ENCODE assay signal across 25 cellular contexts in genomic region chr1:63668298-63668697, GRCh38.
DNase-seq lines count a peak whose midpoint lies in the region; ATAC-seq and TF ChIP-seq lines count a peak whose summit lies in the region.
"Had no signal": no experiment of that assay in that cellular context is flagged by ENCODE, and none has a peak within 500 bp of the region (broad histone marks: within the 10 kb centered on the region; RNA-seq: fewer than 3 reads in every experiment).

No MANE protein-coding gene starts in this region.

- no peaks in the 10 kb centered on the region for H3K4me1 ChIP-seq in ovary (ENCODE audit: insufficient read depth)
- H3K4me1 ChIP-seq: colonic mucosa, spleen, upper lobe of left lung had no signal

- H3K27me3 ChIP-seq in ovary = no peaks in the 10 kb centered on the region
- H3K27me3 ChIP-seq: colonic mucosa, spleen, upper lobe of left lung had no signal

- H3K9me3 ChIP-seq in ovary (no peaks in the 10 kb centered on the region), T-helper 17 cell (ENCODE audit: control insufficient read depth, low read length, poor library complexity, severe bottlenecking) (no peaks in the 10 kb centered on the region)
- H3K9me3 ChIP-seq: colonic mucosa had no signal

- no peak for TF ChIP-seq CTCF in epithelial cell of proximal tubule (conservative IDR thresholded peaks at IDR 0.05; ENCODE audit: low read depth, low read length)
- TF ChIP-seq CTCF in ovary (IDR thresholded peaks at IDR 0.05) = no peak

- no peak overlapping the region for H3K27ac Mint-ChIP-seq in activated T-cell treated with anti-CD3 and anti-CD28 coated beads, Interleukin-2, amount 50 U/mL, for 72 hours
- no peak overlapping the region for H3K27ac Mint-ChIP-seq in natural killer cell treated with Interleukin-12 subunit alpha and Interleukin-12 subunit beta and Interleukin-15 and Interleukin-18, amount 100 ng/mL, for 72 hours
- H3K27ac Mint-ChIP-seq in T-helper 17 cell = no peak overlapping the region
- H3K27ac Mint-ChIP-seq: activated CD8-positive, alpha-beta T cell treated with anti-CD3 and anti-CD28 coated beads for 36 hours; activated naive CD8-positive, alpha-beta T cell treated with anti-CD3 and anti-CD28 coated beads for 36 hours; brain; endodermal cell had no signal

- no peak for TF ChIP-seq POLR2A in ovary (IDR thresholded peaks at IDR 0.05)

- no peak overlapping the region for H3K27ac ChIP-seq in ovary
- H3K27ac ChIP-seq: colonic mucosa, RWPE1, spleen, upper lobe of left lung had no signal

- H3K9me3 Mint-ChIP-seq in activated T-cell treated with anti-CD3 and anti-CD28 coated beads, Interleukin-2, amount 50 U/mL, for 72 hours = peaks cover 2% of the 10 kb centered on the region in 2 donors
- peaks cover 2% of the 10 kb centered on the region for H3K9me3 Mint-ChIP-seq in natural killer cell treated with Interleukin-12 subunit alpha and Interleukin-12 subunit beta and Interleukin-15 and Interleukin-18, amount 100 ng/mL, for 72 hours

- WGBS in ovary, 3 donors = 72 to 80% (median 76%) methylated on average over 2 of the region's 2 CpGs

- intact Hi-C loops in ovary (cut with DNase I) = no loop called here

- H3K27me3 Mint-ChIP-seq in activated T-cell treated with anti-CD3 and anti-CD28 coated beads, Interleukin-2, amount 50 U/mL, for 72 hours (ENCODE audit: low read depth) = no peaks in the 10 kb centered on the region
- H3K27me3 Mint-ChIP-seq in natural killer cell treated with Interleukin-12 subunit alpha and Interleukin-12 subunit beta and Interleukin-15 and Interleukin-18, amount 100 ng/mL, for 72 hours = no peaks in the 10 kb centered on the region
- no peaks in the 10 kb centered on the region for H3K27me3 Mint-ChIP-seq in T-helper 17 cell
- H3K27me3 Mint-ChIP-seq: activated CD8-positive, alpha-beta T cell treated with anti-CD3 and anti-CD28 coated beads for 36 hours; activated naive CD8-positive, alpha-beta T cell treated with anti-CD3 and anti-CD28 coated beads for 36 hours; brain had no signal

- no peak for DNase-seq in activated T-cell treated with anti-CD3 and anti-CD28 coated beads, Interleukin-2, amount 50 U/mL, for 72 hours
- DNase-seq in activated T-cell treated with anti-CD3 and anti-CD28 coated beads, Interleukin-2, amount 50 U/mL, for 1 hour = no peak
- DNase-seq in HT1080 (ENCODE audit: low read depth) (peak; percentile 15), epithelial cell of proximal tubule (ENCODE audit: low read depth) (peak; percentile 56), ovary (no peak), T-helper 17 cell (no peak), amygdala (lab: John Stamatoyannopoulos, UW) (no peak)
- DNase-seq in natural killer cell treated with Interleukin-12 subunit alpha and Interleukin-12 subunit beta and Interleukin-15 and Interleukin-18, amount 100 ng/mL, for 72 hours (ENCODE audit: low spot score) = no peak
- DNase-seq: activated CD4-positive, CD25-positive, alpha-beta regulatory T cell; activated CD8-positive, alpha-beta T cell treated with anti-CD3 and anti-CD28 coated beads for 36 hours; activated naive CD8-positive, alpha-beta T cell treated with anti-CD3 and anti-CD28 coated beads for 36 hours; activated T-cell treated with anti-CD3 and anti-CD28 coated beads, Interleukin-2, amount 50 U/mL, for 4 hours; colonic mucosa; COR-L47; DND-41; endodermal cell; hypothalamus; NCI-H2081 treated with DMSO at 0.1 percent for 48 hours; nucleus accumbens; spleen; stimulated activated CD4-positive, alpha-beta T cell treated with anti-CD3 and anti-CD28 coated beads, Interleukin-4, amount 100 ng/mL, for 24 hours; upper lobe of left lung had no signal

- H3K4me3 Mint-ChIP-seq in activated T-cell treated with anti-CD3 and anti-CD28 coated beads, Interleukin-2, amount 50 U/mL, for 72 hours = no peak overlapping the region
- H3K4me3 Mint-ChIP-seq in natural killer cell treated with Interleukin-12 subunit alpha and Interleukin-12 subunit beta and Interleukin-15 and Interleukin-18, amount 100 ng/mL, for 72 hours = no peak overlapping the region
- H3K4me3 Mint-ChIP-seq in T-helper 17 cell = no peak overlapping the region
- H3K4me3 Mint-ChIP-seq: activated CD8-positive, alpha-beta T cell treated with anti-CD3 and anti-CD28 coated beads for 36 hours; activated naive CD8-positive, alpha-beta T cell treated with anti-CD3 and anti-CD28 coated beads for 36 hours; activated T-cell treated with anti-CD3 and anti-CD28 coated beads, Interleukin-2, amount 50 U/mL, for 4 hours; brain; endodermal cell had no signal

- peak; percentile 72 to 80 for ATAC-seq in activated T-cell treated with anti-CD3 and anti-CD28 coated beads, Interleukin-2, amount 50 U/mL, for 72 hours (replicated peaks in 1 of 2)
- no peak for ATAC-seq in natural killer cell treated with Interleukin-12 subunit alpha and Interleukin-12 subunit beta and Interleukin-15 and Interleukin-18, amount 100 ng/mL, for 72 hours
- ATAC-seq in T-helper 17 cell = no peak
- ATAC-seq: activated CD8-positive, alpha-beta T cell treated with anti-CD3 and anti-CD28 coated beads for 36 hours; activated T-cell treated with anti-CD3 and anti-CD28 coated beads, Interleukin-2, amount 50 U/mL, for 4 hours had no signal

- H3K36me3 ChIP-seq in ovary = no peaks in the 10 kb centered on the region
- H3K36me3 ChIP-seq: colonic mucosa, upper lobe of left lung had no signal

- H3K4me3 ChIP-seq in epithelial cell of proximal tubule (ENCODE audit: low read depth, low read length) (no peak overlapping the region), ovary (no peak overlapping the region)
- H3K4me3 ChIP-seq: colonic mucosa, lung, spleen, upper lobe of left lung had no signal

- TF ChIP-seq EP300 in ovary (IDR thresholded peaks at IDR 0.05) = no peak

- H3K4me1 Mint-ChIP-seq in activated T-cell treated with anti-CD3 and anti-CD28 coated beads, Interleukin-2, amount 50 U/mL, for 72 hours (ENCODE audit: low read depth) = peaks cover 14% of the 10 kb centered on the region
- no peaks in the 10 kb centered on the region for H3K4me1 Mint-ChIP-seq in natural killer cell treated with Interleukin-12 subunit alpha and Interleukin-12 subunit beta and Interleukin-15 and Interleukin-18, amount 100 ng/mL, for 72 hours (ENCODE audit: low read depth in 2 of 2)
- H3K4me1 Mint-ChIP-seq in T-helper 17 cell = peaks cover 3% of the 10 kb centered on the region
- H3K4me1 Mint-ChIP-seq: activated naive CD8-positive, alpha-beta T cell treated with anti-CD3 and anti-CD28 coated beads for 36 hours; brain had no signal

- peaks cover 6 to 8% of the 10 kb centered on the region in 2 donors for H3K36me3 Mint-ChIP-seq in activated T-cell treated with anti-CD3 and anti-CD28 coated beads, Interleukin-2, amount 50 U/mL, for 72 hours (ENCODE audit: insufficient read depth in 2 of 2)
- no peaks in the 10 kb centered on the region for H3K36me3 Mint-ChIP-seq in natural killer cell treated with Interleukin-12 subunit alpha and Interleukin-12 subunit beta and Interleukin-15 and Interleukin-18, amount 100 ng/mL, for 72 hours
- no peaks in the 10 kb centered on the region for H3K36me3 Mint-ChIP-seq in T-helper 17 cell (ENCODE audit: low read depth)
- H3K36me3 Mint-ChIP-seq: brain had no signal

Comparison
In these comparisons a context has a peak if more than half of its experiments do, and no peak if none do; other contexts are left out.
1. ATAC-seq: peak in activated T-cell treated with anti-CD3 and anti-CD28 coated beads, Interleukin-2, amount 50 U/mL, for 72 hours (2 of 2); none in natural killer cell treated with Interleukin-12 subunit alpha and Interleukin-12 subunit beta and Interleukin-15 and Interleukin-18, amount 100 ng/mL, for 72 hours (0 of 2) and T-helper 17 cell (single experiment).
2. DNase-seq: peak in HT1080 (single experiment) and epithelial cell of proximal tubule (single experiment); none in activated T-cell treated with anti-CD3 and anti-CD28 coated beads, Interleukin-2, amount 50 U/mL, for 72 hours (0 of 2), activated T-cell treated with anti-CD3 and anti-CD28 coated beads, Interleukin-2, amount 50 U/mL, for 1 hour (single experiment), natural killer cell treated with Interleukin-12 subunit alpha and Interleukin-12 subunit beta and Interleukin-15 and Interleukin-18, amount 100 ng/mL, for 72 hours (single experiment), ovary (0 of 5), T-helper 17 cell (0 of 3) and amygdala (0 of 56).